9 cellular contexts compared by ENCODE assay signal in the genomic region with DNA sequence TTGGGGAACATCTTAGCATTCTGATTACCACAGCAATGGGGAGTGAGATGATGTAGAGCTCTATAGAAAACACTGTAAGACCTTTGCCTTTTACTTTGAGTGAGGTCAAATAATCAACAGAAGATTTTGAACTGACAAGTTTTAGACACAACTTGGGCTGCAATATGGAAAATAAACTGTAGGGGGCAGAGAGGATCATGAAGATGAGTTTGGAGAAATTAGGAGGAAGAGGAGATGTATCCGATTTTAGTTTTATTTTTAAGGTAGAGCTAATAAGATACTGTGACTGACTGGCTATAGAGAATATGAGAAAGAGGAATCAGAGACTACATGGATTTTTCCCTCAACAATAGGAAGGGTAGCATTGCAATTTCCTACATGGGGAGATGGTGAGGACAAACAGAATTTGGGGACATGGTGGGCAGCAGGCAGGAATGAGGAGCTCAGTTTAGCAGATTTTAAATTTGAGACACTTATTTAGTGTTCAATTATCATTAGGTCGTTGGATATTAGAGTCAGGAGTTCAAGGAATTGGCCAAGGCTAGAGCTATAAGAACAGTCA.
A peak's percentile ranks its signal among the peaks of the same experiment; 100 is the strongest.
DNase-seq lines count a peak whose midpoint lies in the region; ATAC-seq and TF ChIP-seq lines count a peak whose summit lies in the region.
"Had no signal": no experiment of that assay in that cellular context is flagged by ENCODE, and none has a peak within 500 bp of the region (broad histone marks: within the 10 kb centered on the region; RNA-seq: fewer than 3 reads in every experiment).

No MANE protein-coding gene starts in this region.

- DNase-seq in NCI-H82 (lab: John Stamatoyannopoulos, UW): peak; percentile 31
- DNase-seq in NCI-H82 treated with DMSO at 0.1 percent for 48 hours (lab: John Stamatoyannopoulos, UW; ENCODE audit: unreplicated experiment): no peak
- DNase-seq in choroid plexus epithelial cell (ENCODE audit: low read depth): peak; percentile 41
- DNase-seq in neuronal stem cell (ENCODE audit: low spot score): peak; percentile 32
- no peak for DNase-seq in NCI-H2081 treated with DMSO at 0.1 percent for 48 hours (lab: John Stamatoyannopoulos, UW)
- no peak for DNase-seq in middle frontal gyrus (ENCODE audit: extremely low spot score, low spot score)
- no peak for DNase-seq in NOMO-1 treated with DMSO at 0.1 percent for 48 hours (lab: John Stamatoyannopoulos, UW; ENCODE audit: unreplicated experiment)

- no peak overlapping the region for H3K27ac ChIP-seq in neuronal stem cell (replicated peaks; ENCODE audit: low read length)
- H3K27ac ChIP-seq: BLaER1 had no signal

- H2AK5ac ChIP-seq in neuronal stem cell (ENCODE audit: low read depth, low read length): no peak overlapping the region

- H3K9me3 ChIP-seq in neuronal stem cell (replicated peaks in 1 of 2; ENCODE audit: control insufficient read depth in 2 of 2, insufficient read depth in 1 of 2, low read depth in 1 of 2, low read length in 2 of 2): no peaks in the 10 kb centered on the region
- H3K9me3 ChIP-seq: BLaER1 had no signal

- H2BK12ac ChIP-seq in neuronal stem cell (ENCODE audit: low read length): no peak overlapping the region

- no peak overlapping the region for H3K18ac ChIP-seq in neuronal stem cell (ENCODE audit: low read length)

- H3K4me3 ChIP-seq in choroid plexus epithelial cell (ENCODE audit: low read depth, low read length) (no peak overlapping the region), neuronal stem cell (ENCODE audit: low read length in 2 of 2) (no peak overlapping the region)
- H3K4me3 ChIP-seq: BLaER1 had no signal

- no peaks in the 10 kb centered on the region for H3K36me3 ChIP-seq in neuronal stem cell (replicated peaks in 1 of 2; ENCODE audit: control insufficient read depth in 2 of 2, insufficient read depth in 2 of 2, low read length in 2 of 2)
- H3K36me3 ChIP-seq: BLaER1 had no signal

- no peak overlapping the region for H3K4me2 ChIP-seq in neuronal stem cell (ENCODE audit: insufficient read depth, low read length, poor library complexity, severe bottlenecking)
- H3K4me2 ChIP-seq: BLaER1 had no signal

- H4K8ac ChIP-seq in neuronal stem cell (ENCODE audit: low read depth, low read length): no peak overlapping the region

- H3K9ac ChIP-seq in neuronal stem cell (ENCODE audit: low read depth, low read length, poor library complexity): no peak overlapping the region
- H3K9ac ChIP-seq: BLaER1 had no signal

- peak; percentile 55 for ATAC-seq in HG03095 (IDR thresholded peaks at IDR 0.05; ENCODE audit: unreplicated experiment)

- H4K91ac ChIP-seq in neuronal stem cell (ENCODE audit: low read depth, low read length, poor library complexity): no peak overlapping the region

- H3K14ac ChIP-seq in neuronal stem cell (ENCODE audit: low read length): no peak overlapping the region

- H3K79me1 ChIP-seq in neuronal stem cell (ENCODE audit: low read depth, low read length): no peaks in the 10 kb centered on the region

- peak; percentile 58 for TF ChIP-seq CTCF in choroid plexus epithelial cell (conservative IDR thresholded peaks at IDR 0.05; ENCODE audit: low read depth, low read length)

- no peak overlapping the region for H3K4ac ChIP-seq in neuronal stem cell (ENCODE audit: low read length)

- H3K4me1 ChIP-seq in neuronal stem cell (ENCODE audit: control insufficient read depth in 2 of 2, insufficient read depth in 1 of 2, low read depth in 1 of 2, low read length in 2 of 2): peaks cover 0 to 2% of the 10 kb centered on the region in 2 donors
- H3K4me1 ChIP-seq: BLaER1 had no signal

- WGBS in neuronal stem cell (ENCODE audit: extremely low coverage in 2 of 2, insufficient read length in 2 of 2, insufficient replicate concordance in 1 of 2), 2 donors: 100% methylated on average over 1 of the region's 2 CpGs

- no peak overlapping the region for H2BK15ac ChIP-seq in neuronal stem cell (ENCODE audit: low read length)

- H2AFZ ChIP-seq in neuronal stem cell (ENCODE audit: low read length): no peak overlapping the region

- H2BK5ac ChIP-seq in neuronal stem cell (ENCODE audit: low read length): no peak overlapping the region

- no peaks in the 10 kb centered on the region for H3K27me3 ChIP-seq in neuronal stem cell (ENCODE audit: control insufficient read depth in 3 of 3, insufficient read depth in 3 of 3, low read depth in 1 of 3, low read length in 3 of 3)
- H3K27me3 ChIP-seq: BLaER1 had no signal

- no peak overlapping the region for H2BK120ac ChIP-seq in neuronal stem cell (ENCODE audit: low read depth, low read length)

- no peak overlapping the region for H3K23ac ChIP-seq in neuronal stem cell (ENCODE audit: low read depth, low read length, poor library complexity)

Comparison
In these comparisons a context has a peak if more than half of its experiments do, and no peak if none do; other contexts are left out.
1. DNase-seq: peak in NCI-H82 (single experiment), choroid plexus epithelial cell (single experiment) and neuronal stem cell (single experiment); none in NCI-H82 treated with DMSO at 0.1 percent for 48 hours (single experiment), NCI-H2081 treated with DMSO at 0.1 percent for 48 hours (single experiment), middle frontal gyrus (single experiment) and NOMO-1 treated with DMSO at 0.1 percent for 48 hours (single experiment).